In genomic region chr2:132703396-132703795, GRCh38 we compare ENCODE assay signal across 18 cellular contexts.
A peak's percentile ranks its signal among the peaks of the same experiment; 100 is the strongest.
DNase-seq lines count a peak whose midpoint lies in the region; ATAC-seq and TF ChIP-seq lines count a peak whose summit lies in the region.
"Had no signal": no experiment of that assay in that cellular context is flagged by ENCODE, and none has a peak within 500 bp of the region (broad histone marks: within the 10 kb centered on the region; RNA-seq: fewer than 3 reads in every experiment).

No MANE protein-coding gene starts in this region.

- no peak for TF ChIP-seq CTCF in fibroblast of pulmonary artery (IDR thresholded peaks at IDR 0.05; ENCODE audit: low read length, missing control alignments)

- DNase-seq in EL (peak; percentile 8), amniotic stem cell (lab: John Stamatoyannopoulos, UW) (peak; percentile 32), fibroblast of pulmonary artery (ENCODE audit: low read depth) (peak; percentile 23), NCI-H2107 (lab: John Stamatoyannopoulos, UW) (no peak), NCI-H1105 treated with DMSO at 0.1 percent for 48 hours (lab: John Stamatoyannopoulos, UW) (no peak), activated T-cell treated with anti-CD3 and anti-CD28 coated beads for 4 hours (no peak)
- DNase-seq: DMS 273 treated with DMSO at 0.1 percent for 48 hours, DND-41, NCI-H187, NCI-H226, NCI-H524, NCI-H82, RPMI8226, SIG-M5 had no signal

- ATAC-seq in GM19324 (IDR thresholded peaks at IDR 0.05; ENCODE audit: low FRiP score, unreplicated experiment) = no peak
- ATAC-seq: GM12878, GM23338, K562 had no signal

- H3K4me3 ChIP-seq in fibroblast of pulmonary artery (replicated peaks; ENCODE audit: low read depth, low read length) = no peak overlapping the region
- H3K4me3 ChIP-seq: GM12878, GM23338, K562 had no signal

Comparison
In these comparisons a context has a peak if more than half of its experiments do, and no peak if none do; other contexts are left out.
1. DNase-seq: peak in EL (single experiment), amniotic stem cell (single experiment) and fibroblast of pulmonary artery (single experiment); none in NCI-H2107 (single experiment), NCI-H1105 treated with DMSO at 0.1 percent for 48 hours (single experiment) and activated T-cell treated with anti-CD3 and anti-CD28 coated beads for 4 hours (single experiment).